ENCODE assay signal across 12 cellular contexts in genomic region chr3:125154800-125155269, GRCh38. TPM values are rescaled to one million over a fixed set of nuclear protein-coding genes. Genes with fewer than 3 reads are reported as not detected.
A peak's percentile ranks its signal among the peaks of the same experiment; 100 is the strongest.
DNase-seq lines count a peak whose midpoint lies in the region; ATAC-seq, FAIRE-seq and TF ChIP-seq lines count a peak whose summit lies in the region.
"Had no signal": no experiment of that assay in that cellular context is flagged by ENCODE, and none has a peak within 500 bp of the region (broad histone marks: within the 10 kb centered on the region; RNA-seq: fewer than 3 reads in every experiment).

No MANE protein-coding gene starts in this region.

- H3F3A ChIP-seq in OCI-LY1 (ENCODE audit: insufficient read depth, low read length), result no peaks in the 10 kb centered on the region

- DNase-seq in Right ventricle myocardium superior (no peak), right atrium auricular region (ENCODE audit: low spot score) (no peak), GM12878 (ENCODE audit: low read depth, low spot score) (no peak), HCEC 1CT (no peak), NCI-H446 treated with DMSO at 0.1 percent for 48 hours (lab: John Stamatoyannopoulos, UW) (no peak)
- DNase-seq in stimulated activated naive B cell treated with anti-CD40 and anti-IgM and Interleukin-4, amounts not matched to agents 10 μg/mL and 1 μg/mL and 100 μg/mL, for 72 hours, result no peak
- DNase-seq: cortex of kidney, heart left ventricle, NCI-H1417 treated with DMSO at 0.1 percent for 48 hours had no signal

- no peak overlapping the region for H3K27ac Mint-ChIP-seq in stimulated activated naive B cell treated with anti-CD40 and anti-IgM and Interleukin-4, amounts not matched to agents 10 μg/mL and 1 μg/mL and 100 μg/mL, for 72 hours

- CTCF ChIA-PET in GM12878 (lab: Yijun Ruan, JAX), result interaction anchor here (1.0 to 1.7 kb wide), 5 partner anchors 9 to 254 kb away, joined by 3 to 5 read pairs (median 3); no protein-coding TSS in a partner anchor

- SMC1A ChIA-PET in GM12878 (lab: Charles Lee; ENCODE audit: uncharacterized antibody, unreplicated experiment), result interaction anchor here (0.7 to 1.9 kb wide), 10 partner anchors 13 to 227 kb away, joined by 3 to 7 read pairs (median 3); partner anchors contain the start of gene MUC13

- H3K9me3 ChIP-seq in right atrium auricular region, result no peaks in the 10 kb centered on the region
- no peaks in the 10 kb centered on the region for H3K9me3 ChIP-seq in OCI-LY1 (ENCODE audit: low read length)
- no peaks in the 10 kb centered on the region for H3K9me3 ChIP-seq in GM12878 (replicated peaks; ENCODE audit: control insufficient read depth, insufficient read depth, low read length)
- H3K9me3 ChIP-seq: heart left ventricle had no signal

- no peak for FAIRE-seq in GM12878 (lab: Jason Lieb, UNC)

- H3K9me2 ChIP-seq in OCI-LY1 (ENCODE audit: low read depth, low read length), result no peaks in the 10 kb centered on the region

- 5% methylated on average over 17 of the region's 17 CpGs for WGBS in GM12878 (ENCODE audit: insufficient coverage, insufficient replicate concordance, low lambda C conversion rate, missing lambda C conversion rate)

- TF ChIP-seq POLR2A in GM12878 (IDR thresholded peaks at IDR 0.05; ENCODE audit: low read depth, low read length), result 0 out of 2 replicates have a peak, but pooled peaks have one; percentile 24

- BruUV-seq in GM12878 (replicated peaks; lab: Mats Ljungman, UMichigan), result no TSS peak

- H3K9me3 Mint-ChIP-seq in stimulated activated naive B cell treated with anti-CD40 and anti-IgM and Interleukin-4, amounts not matched to agents 10 μg/mL and 1 μg/mL and 100 μg/mL, for 72 hours, result no peaks in the 10 kb centered on the region

- TF ChIP-seq RAD21 in GM12878 (IDR thresholded peaks at IDR 0.05; ENCODE audit: insufficient read depth, low read depth, low read length), result no peak

- no peak for TF ChIP-seq CTCF in right atrium auricular region (IDR thresholded peaks at IDR 0.05)
- no peak for TF ChIP-seq CTCF in OCI-LY1 (IDR thresholded peaks at IDR 0.05; ENCODE audit: low read length)
- no peak for TF ChIP-seq CTCF in GM12878 (IDR thresholded peaks at IDR 0.05 in 2 of 3, conservative IDR thresholded peaks at IDR 0.05 in 1 of 3; ENCODE audit: control insufficient read depth in 2 of 3, extremely low read depth in 1 of 3, insufficient read depth in 1 of 3, low read depth in 3 of 3, low read length in 3 of 3)

- H3K27ac ChIP-seq in right atrium auricular region (no peak overlapping the region), OCI-LY1 (ENCODE audit: low read depth, low read length, poor library complexity, severe bottlenecking) (peak overlapping the region; percentile 28), GM12878 (ENCODE audit: control insufficient read depth, insufficient read depth) (peak overlapping the region; percentile 36; the same call in 1 of the 2 replicates)

- H3K4me2 ChIP-seq in OCI-LY1 (ENCODE audit: low read length), result peak overlapping the region; percentile 63
- peak overlapping the region; percentile 80 for H3K4me2 ChIP-seq in GM12878 (ENCODE audit: control insufficient read depth, insufficient read depth)

- H3K4me1 ChIP-seq in right atrium auricular region, result peaks cover 0 to 16% of the 10 kb centered on the region in 2 donors
- peaks cover 33% of the 10 kb centered on the region for H3K4me1 ChIP-seq in OCI-LY1 (ENCODE audit: insufficient read depth, low read length, severe bottlenecking)
- peaks cover 21% of the 10 kb centered on the region for H3K4me1 ChIP-seq in GM12878 (ENCODE audit: control insufficient read depth, insufficient read depth, low read length)

- H2AFZ ChIP-seq in OCI-LY1 (ENCODE audit: low read length) (peak overlapping the region; percentile 83), GM12878 (ENCODE audit: control insufficient read depth, low read depth, low read length) (peak overlapping the region; percentile 72)

- no peaks in the 10 kb centered on the region for H3K36me3 Mint-ChIP-seq in stimulated activated naive B cell treated with anti-CD40 and anti-IgM and Interleukin-4, amounts not matched to agents 10 μg/mL and 1 μg/mL and 100 μg/mL, for 72 hours

- H3K27me3 ChIP-seq in right atrium auricular region (no peaks in the 10 kb centered on the region), OCI-LY1 (ENCODE audit: insufficient read depth, low read length) (no peaks in the 10 kb centered on the region), GM12878 (replicated peaks in 1 of 2; ENCODE audit: control insufficient read depth in 2 of 2, insufficient read depth in 2 of 2, low read length in 1 of 2) (no peaks in the 10 kb centered on the region)
- H3K27me3 ChIP-seq: heart left ventricle had no signal

- H3K9ac ChIP-seq in OCI-LY1 (ENCODE audit: low read length) (peak overlapping the region; percentile 33), GM12878 (ENCODE audit: control insufficient read depth, insufficient read depth, low read length) (no peak overlapping the region)

- H3K36me3 ChIP-seq in right atrium auricular region (no peaks in the 10 kb centered on the region), OCI-LY1 (ENCODE audit: insufficient read depth, low read length) (no peaks in the 10 kb centered on the region), GM12878 (ENCODE audit: control insufficient read depth in 2 of 2, insufficient read depth in 2 of 2, low read length in 1 of 2) (no peaks in the 10 kb centered on the region)
- H3K36me3 ChIP-seq: heart left ventricle had no signal

- peaks cover 8 to 15% of the 10 kb centered on the region in 2 donors for H3K27me3 Mint-ChIP-seq in stimulated activated naive B cell treated with anti-CD40 and anti-IgM and Interleukin-4, amounts not matched to agents 10 μg/mL and 1 μg/mL and 100 μg/mL, for 72 hours

- TF ChIP-seq EP300 in GM12878 (IDR thresholded peaks at IDR 0.05; ENCODE audit: borderline replicate concordance in 1 of 2, control insufficient read depth in 1 of 2, low read depth in 2 of 2, low read length in 2 of 2), result no peak

- intact Hi-C loops in Right ventricle myocardium superior (cut with DNase I) (no loop called here), GM12878 (cut with micrococcal nuclease; ENCODE audit: unreplicated experiment) (loop anchor here (5.0 kb wide), 1 partner anchor 277 kb away; no protein-coding TSS in a partner anchor)

- POLR2A ChIA-PET in GM12878 (lab: Charles Lee), result interaction anchor here (0.8 kb wide), 1 partner anchor 12 kb away, joined by 3 read pairs; no protein-coding TSS in a partner anchor

- H3K4me3 Mint-ChIP-seq in stimulated activated naive B cell treated with anti-CD40 and anti-IgM and Interleukin-4, amounts not matched to agents 10 μg/mL and 1 μg/mL and 100 μg/mL, for 72 hours, result peak overlapping the region in 1 of 2 donors; percentile 14

- in situ Hi-C loops in GM12878 (cut with MboI), result no loop called here

- ATAC-seq in Right ventricle myocardium superior (ENCODE audit: poor library complexity) (peak; percentile 30), GM12878 (peak; percentile 58), HG03095 (IDR thresholded peaks at IDR 0.05; ENCODE audit: unreplicated experiment) (no peak)
- peak; percentile 29 to 46 for ATAC-seq in stimulated activated naive B cell treated with anti-CD40 and anti-IgM and Interleukin-4, amounts not matched to agents 10 μg/mL and 1 μg/mL and 100 μg/mL, for 72 hours (replicated peaks)

- peaks cover 3 to 9% of the 10 kb centered on the region in 2 donors for H3K4me1 Mint-ChIP-seq in stimulated activated naive B cell treated with anti-CD40 and anti-IgM and Interleukin-4, amounts not matched to agents 10 μg/mL and 1 μg/mL and 100 μg/mL, for 72 hours

- RAD21 ChIA-PET in GM12878 (lab: Charles Lee; ENCODE audit: unreplicated experiment), result interaction anchor here (1.2 kb wide), 1 partner anchor 103 kb away, joined by 3 read pairs; no protein-coding TSS in a partner anchor

- no peaks in the 10 kb centered on the region for H4K20me1 ChIP-seq in OCI-LY1 (ENCODE audit: insufficient read depth, low read length)
- no peaks in the 10 kb centered on the region for H4K20me1 ChIP-seq in GM12878 (ENCODE audit: control insufficient read depth, insufficient read depth)

- H3K79me2 ChIP-seq in OCI-LY1 (ENCODE audit: insufficient read depth, low read length) (no peaks in the 10 kb centered on the region), GM12878 (ENCODE audit: control insufficient read depth, insufficient read depth, low read length) (no peaks in the 10 kb centered on the region)

- no peak overlapping the region for H3K4me3 ChIP-seq in right atrium auricular region
- peak overlapping the region; percentile 40 for H3K4me3 ChIP-seq in OCI-LY1 (ENCODE audit: low read depth, low read length, poor library complexity, severe bottlenecking)
- H3K4me3 ChIP-seq in GM12878, result no peak overlapping the region

TF ChIP-seq in GM12878, 131 proteins besides CTCF, POLR2A, EP300 and RAD21 (continues in another document):
- TF ChIP-seq RUNX3 (IDR thresholded peaks at IDR 0.05; ENCODE audit: low read length), result peak; percentile 91
- no peak for TF ChIP-seq RELA (IDR thresholded peaks at IDR 0.05; ENCODE audit: borderline replicate concordance, partially characterized antibody)
- TF ChIP-seq CREM (IDR thresholded peaks at IDR 0.05; ENCODE audit: low read depth), result peak; percentile 84
- TF ChIP-seq MYB (IDR thresholded peaks at IDR 0.05; ENCODE audit: borderline replicate concordance, low read depth, low read length), result no peak

RNA-seq across cellular contexts. Expression of gene SLC12A8, which starts 57.7 kb away (rescaled TPM):
- 0.30 TPM for total RNA-seq in Right ventricle myocardium superior
- total RNA-seq in right atrium auricular region, result 1 to 10 TPM; 1.1 to 1.9 TPM
- 14.9 and 17.1 TPM in 2 replicates for total RNA-seq in GM12878 (2013; cell fraction: nucleolus; rRNA removed)
- total RNA-seq in GM12878 (2014; rRNA removed), result 61.1 and 71.6 TPM in 2 replicates
- total RNA-seq in GM12878 (2014; rRNA removed; fragmentation: Illumina TruSeq; extraction: Trizol), result 51.1 and 54.0 TPM in 2 replicates
- 58.3 and 61.4 TPM in 2 replicates for total RNA-seq in GM12878 (2021)
- polyA plus RNA-seq in GM12878 (2011; ENCODE audit: low read depth), result 50.0 TPM
- 0.97 and 2.5 TPM in 2 replicates for polyA plus RNA-seq in GM12878 (2011; rRNA removed)
- polyA plus RNA-seq in GM12878 (2011; cell fraction: cytosol; rRNA removed), result 2.2 and 2.6 TPM in 2 replicates
- polyA plus RNA-seq in GM12878 (2011; cell fraction: nucleus; rRNA removed), result 2.5 and 2.6 TPM in 2 replicates
- polyA plus RNA-seq in GM12878 (2012), result 58.3 and 69.9 TPM in 2 replicates
- 59.1 and 62.6 TPM in 2 replicates for polyA plus RNA-seq in GM12878 (2014; fragmentation: Illumina TruSeq; extraction: Trizol)
- 10 to 100 TPM; 39.8 to 46.1 TPM for polyA plus RNA-seq in GM12878 (2014; fragmentation: Nextera tagmentation; extraction: Ambion mirVana)
- 65.8 and 70.5 TPM in 2 replicates for polyA plus RNA-seq in GM12878 (2014; rRNA removed)
- 10 to 100 TPM; 40.4 to 44.2 TPM for polyA plus RNA-seq in GM12878 (2016; fragmentation: Nextera tagmentation; extraction: Ambion mirVana)
- polyA minus RNA-seq in GM12878 (2011; rRNA and poly(A)+ RNA removed), result 2.0 and 2.6 TPM in 2 replicates
- polyA minus RNA-seq in GM12878 (2011; cell fraction: cytosol; rRNA and poly(A)+ RNA removed), result 1.5 and 1.6 TPM in 2 replicates
- polyA minus RNA-seq in GM12878 (2011; cell fraction: nucleus; rRNA and poly(A)+ RNA removed), result 2.2 and 5.4 TPM in 2 replicates
- total RNA-seq: mononuclear cell had no signal

Comparison
In these comparisons a context has a peak if more than half of its experiments do, and no peak if none do; other contexts are left out.
1. H3K27ac ChIP-seq: peak in OCI-LY1 (single experiment) and GM12878 (single experiment); none in right atrium auricular region (0 of 2).
2. RNA of gene SLC12A8, which starts 57.7 kb away (total RNA-seq): 14.9 to 71.6 TPM in GM12878; 1.1 to 1.9 TPM in right atrium auricular region and 0.30 TPM in Right ventricle myocardium superior (single experiment); every median in the first group is over 4 times any median in the second.